Comparison of ENCODE assay signal across 18 cellular contexts in genomic region chr2:119598576-119598975, GRCh38. TPM values are rescaled to one million over a fixed set of nuclear protein-coding genes. Genes with fewer than 3 reads are reported as not detected.
A peak's percentile ranks its signal among the peaks of the same experiment; 100 is the strongest.
DNase-seq lines count a peak whose midpoint lies in the region; ATAC-seq and TF ChIP-seq lines count a peak whose summit lies in the region.
"Had no signal": no experiment of that assay in that cellular context is flagged by ENCODE, and none has a peak within 500 bp of the region (broad histone marks: within the 10 kb centered on the region; RNA-seq: fewer than 3 reads in every experiment).

No MANE protein-coding gene starts in this region.

- ATAC-seq in stimulated activated naive B cell treated with anti-CD40 and anti-IgM and Interleukin-4, amounts not matched to agents 10 μg/mL and 1 μg/mL and 100 μg/mL, for 72 hours (replicated peaks), result no peak
- ATAC-seq in HG02840 (IDR thresholded peaks at IDR 0.05; ENCODE audit: low FRiP score, unreplicated experiment), result no peak
- ATAC-seq: activated CD4-positive, CD25-positive, alpha-beta regulatory T cell treated with anti-CD3 and anti-CD28 coated beads, Interleukin-2, amount 50 U/mL, for 24 hours; natural killer cell had no signal

- DNase-seq in NCI-H526 (lab: John Stamatoyannopoulos, UW) (peak; percentile 34 to 43), NCI-H526 treated with DMSO at 0.1 percent for 48 hours (lab: John Stamatoyannopoulos, UW) (no peak), NCI-H345 treated with DMSO at 0.1 percent for 48 hours (lab: John Stamatoyannopoulos, UW; ENCODE audit: unreplicated experiment) (peak; percentile 88), hepatocyte (ENCODE audit: low spot score) (peak; percentile 13), superior temporal gyrus (ENCODE audit: extremely low spot score) (peak; percentile 13), AG08395 (ENCODE audit: low spot score) (no peak)
- DNase-seq in stimulated activated naive B cell treated with anti-CD40 and anti-IgM and Interleukin-4, amounts not matched to agents 10 μg/mL and 1 μg/mL and 100 μg/mL, for 72 hours, result no peak
- DNase-seq: 8988T; activated T-cell treated with anti-CD3 and anti-CD28 coated beads, Interleukin-2, amount 50 U/mL, for 1 hour; Caco-2; dorsolateral prefrontal cortex; Kasumi-1; natural killer cell; small intestine; upper lobe of left lung had no signal

- H2AFZ ChIP-seq in hepatocyte, result no peak overlapping the region

- H3K9me2 ChIP-seq in hepatocyte (replicated peaks; ENCODE audit: insufficient read depth), result no peaks in the 10 kb centered on the region

- no peak overlapping the region for H3K27ac ChIP-seq in hepatocyte
- H3K27ac ChIP-seq: HL-60, upper lobe of left lung had no signal

- no peaks in the 10 kb centered on the region for H3K4me1 Mint-ChIP-seq in stimulated activated naive B cell treated with anti-CD40 and anti-IgM and Interleukin-4, amounts not matched to agents 10 μg/mL and 1 μg/mL and 100 μg/mL, for 72 hours
- H3K4me1 Mint-ChIP-seq: natural killer cell had no signal

- no peaks in the 10 kb centered on the region for H4K20me1 ChIP-seq in hepatocyte (ENCODE audit: insufficient read depth, poor library complexity, severe bottlenecking)

- H3K36me3 Mint-ChIP-seq in stimulated activated naive B cell treated with anti-CD40 and anti-IgM and Interleukin-4, amounts not matched to agents 10 μg/mL and 1 μg/mL and 100 μg/mL, for 72 hours, result no peaks in the 10 kb centered on the region
- H3K36me3 Mint-ChIP-seq: natural killer cell had no signal

- H3K4me1 ChIP-seq in hepatocyte (ENCODE audit: insufficient read depth), result no peaks in the 10 kb centered on the region
- H3K4me1 ChIP-seq: Caco-2, upper lobe of left lung had no signal

- no peak for TF ChIP-seq CTCF in hepatocyte (IDR thresholded peaks at IDR 0.05; ENCODE audit: poor library complexity)

- H3K9me3 ChIP-seq in hepatocyte (ENCODE audit: low read depth), result no peaks in the 10 kb centered on the region
- H3K9me3 ChIP-seq: Caco-2, upper lobe of left lung had no signal

- H3K79me2 ChIP-seq in hepatocyte, result no peaks in the 10 kb centered on the region

- H3K4me3 ChIP-seq in hepatocyte, result no peak overlapping the region
- H3K4me3 ChIP-seq: dorsolateral prefrontal cortex, upper lobe of left lung had no signal

- H3K36me3 ChIP-seq in hepatocyte (replicated peaks; ENCODE audit: insufficient read depth, low read depth), result no peaks in the 10 kb centered on the region
- H3K36me3 ChIP-seq: upper lobe of left lung had no signal

- H3K4me2 ChIP-seq in hepatocyte, result no peak overlapping the region

- no peak overlapping the region for H3K4me3 Mint-ChIP-seq in stimulated activated naive B cell treated with anti-CD40 and anti-IgM and Interleukin-4, amounts not matched to agents 10 μg/mL and 1 μg/mL and 100 μg/mL, for 72 hours
- H3K4me3 Mint-ChIP-seq: natural killer cell had no signal

- WGBS in hepatocyte (ENCODE audit: low lambda C conversion rate, missing lambda C conversion rate), result 48% methylated on average over 4 of the region's 4 CpGs

- no peaks in the 10 kb centered on the region for H3K27me3 ChIP-seq in hepatocyte
- H3K27me3 ChIP-seq: dorsolateral prefrontal cortex, upper lobe of left lung had no signal

- no peak overlapping the region for H3K27ac Mint-ChIP-seq in stimulated activated naive B cell treated with anti-CD40 and anti-IgM and Interleukin-4, amounts not matched to agents 10 μg/mL and 1 μg/mL and 100 μg/mL, for 72 hours
- H3K27ac Mint-ChIP-seq: natural killer cell had no signal

- no peaks in the 10 kb centered on the region for H3K9me3 Mint-ChIP-seq in stimulated activated naive B cell treated with anti-CD40 and anti-IgM and Interleukin-4, amounts not matched to agents 10 μg/mL and 1 μg/mL and 100 μg/mL, for 72 hours
- H3K9me3 Mint-ChIP-seq: natural killer cell had no signal

- peaks cover 10 to 14% of the 10 kb centered on the region in 2 donors for H3K27me3 Mint-ChIP-seq in stimulated activated naive B cell treated with anti-CD40 and anti-IgM and Interleukin-4, amounts not matched to agents 10 μg/mL and 1 μg/mL and 100 μg/mL, for 72 hours

RNA-seq across cellular contexts. Expression of gene CFAP221, which starts 54.3 kb away (rescaled TPM):
- total RNA-seq in hepatocyte, result 3.4 and 8.1 TPM in 2 replicates
- 3.3 and 3.5 TPM in 2 replicates for polyA plus RNA-seq in hepatocyte
- total RNA-seq: Caco-2, natural killer cell had no signal

Comparison
In these comparisons a context has a peak if more than half of its experiments do, and no peak if none do; other contexts are left out.
1. DNase-seq: peak in NCI-H526 (2 of 2), NCI-H345 treated with DMSO at 0.1 percent for 48 hours (single experiment), hepatocyte (single experiment) and superior temporal gyrus (single experiment); none in NCI-H526 treated with DMSO at 0.1 percent for 48 hours (single experiment), AG08395 (single experiment) and stimulated activated naive B cell treated with anti-CD40 and anti-IgM and Interleukin-4, amounts not matched to agents 10 μg/mL and 1 μg/mL and 100 μg/mL, for 72 hours (single experiment).